Comparison of ENCODE assay signal across 21 cellular contexts in genomic region chr17:81907219-81908145, GRCh38. TPM values are rescaled to one million over a fixed set of nuclear protein-coding genes. Genes with fewer than 3 reads are reported as not detected.
A peak's percentile ranks its signal among the peaks of the same experiment; 100 is the strongest.
DNase-seq lines count a peak whose midpoint lies in the region; ATAC-seq and TF ChIP-seq lines count a peak whose summit lies in the region.
"Had no signal": no experiment of that assay in that cellular context is flagged by ENCODE, and none has a peak within 500 bp of the region (broad histone marks: within the 10 kb centered on the region; RNA-seq: fewer than 3 reads in every experiment).

No MANE protein-coding gene starts in this region.

- H3K27ac ChIP-seq in DOHH2 (ENCODE audit: low read depth, low read length) (no peak overlapping the region), osteoblast (ENCODE audit: low read depth, low read length) (no peak overlapping the region), coronary artery (no peak overlapping the region)
- H3K27ac ChIP-seq: breast epithelium, sigmoid colon had no signal

- no peak overlapping the region for H3K27ac Mint-ChIP-seq in effector memory CD8-positive, alpha-beta T cell
- H3K27ac Mint-ChIP-seq: activated T-cell treated with anti-CD3 and anti-CD28 coated beads, Interleukin-2, amount 50 U/mL, for 24 hours; nephron had no signal

- H2AFZ ChIP-seq in osteoblast (ENCODE audit: low read length), result no peak overlapping the region

- no peaks in the 10 kb centered on the region for H3K9me2 ChIP-seq in DOHH2 (replicated peaks; ENCODE audit: control insufficient read depth, low read length)

- H3K9me3 Mint-ChIP-seq in effector memory CD8-positive, alpha-beta T cell, result no peaks in the 10 kb centered on the region
- H3K9me3 Mint-ChIP-seq: activated T-cell treated with anti-CD3 and anti-CD28 coated beads, Interleukin-2, amount 50 U/mL, for 24 hours; nephron had no signal

- no peak for ATAC-seq in effector memory CD8-positive, alpha-beta T cell (replicated peaks)

- H4K20me1 ChIP-seq in DOHH2 (ENCODE audit: control insufficient read depth, insufficient read depth, low read depth, low read length), result no peaks in the 10 kb centered on the region; the same call in 1 of the 2 replicates
- peaks cover 15% of the 10 kb centered on the region for H4K20me1 ChIP-seq in osteoblast (ENCODE audit: insufficient read depth, low read length)

- H3K36me3 ChIP-seq in DOHH2 (ENCODE audit: control insufficient read depth, low read length), result peaks cover 63% of the 10 kb centered on the region
- H3K36me3 ChIP-seq in osteoblast (ENCODE audit: insufficient read depth, low read length), result peaks cover 9% of the 10 kb centered on the region
- H3K36me3 ChIP-seq: breast epithelium had no signal

- TF ChIP-seq CTCF in DOHH2 (IDR thresholded peaks at IDR 0.05; ENCODE audit: low read depth, low read length, poor library complexity, severe bottlenecking) (peak; percentile 37), HFF-Myc (IDR thresholded peaks at IDR 0.05; ENCODE audit: low read depth, low read length, missing control alignments) (peak; percentile 0), osteoblast (IDR thresholded peaks at IDR 0.05; ENCODE audit: extremely low read depth, low read depth, low read length) (peak; percentile 13), coronary artery (IDR thresholded peaks at IDR 0.05) (no peak)

- no peaks in the 10 kb centered on the region for H3K27me3 Mint-ChIP-seq in effector memory CD8-positive, alpha-beta T cell
- H3K27me3 Mint-ChIP-seq: activated T-cell treated with anti-CD3 and anti-CD28 coated beads, Interleukin-2, amount 50 U/mL, for 24 hours had no signal

- H3K4me3 Mint-ChIP-seq in effector memory CD8-positive, alpha-beta T cell, result no peak overlapping the region
- H3K4me3 Mint-ChIP-seq: activated T-cell treated with anti-CD3 and anti-CD28 coated beads, Interleukin-2, amount 50 U/mL, for 24 hours; nephron had no signal

- peaks cover 17% of the 10 kb centered on the region for H3K4me1 ChIP-seq in DOHH2 (ENCODE audit: control insufficient read depth, low read length)
- H3K4me1 ChIP-seq in osteoblast (ENCODE audit: insufficient read depth, low read length), result peaks cover 5% of the 10 kb centered on the region

- H3K27me3 ChIP-seq in DOHH2 (ENCODE audit: control insufficient read depth, low read length) (no peaks in the 10 kb centered on the region), osteoblast (ENCODE audit: insufficient read depth, low read length) (no peaks in the 10 kb centered on the region)
- H3K27me3 ChIP-seq: breast epithelium had no signal

- H3F3A ChIP-seq in DOHH2 (ENCODE audit: control insufficient read depth, insufficient read depth), result peaks cover 6% of the 10 kb centered on the region; the same call in 1 of the 2 replicates

- H3K79me2 ChIP-seq in DOHH2 (ENCODE audit: control insufficient read depth, low read length) (peaks cover 17% of the 10 kb centered on the region), osteoblast (ENCODE audit: insufficient read depth, low read length) (peaks cover 12% of the 10 kb centered on the region)

- H3K36me3 Mint-ChIP-seq in effector memory CD8-positive, alpha-beta T cell (ENCODE audit: insufficient read depth), result peaks cover 16% of the 10 kb centered on the region

- no peak overlapping the region for H3K4me2 ChIP-seq in DOHH2 (ENCODE audit: low read length)
- no peak overlapping the region for H3K4me2 ChIP-seq in osteoblast (ENCODE audit: insufficient read depth, low read length)

- H3K9me3 ChIP-seq in DOHH2 (ENCODE audit: control insufficient read depth, insufficient read depth, low read length) (no peaks in the 10 kb centered on the region), osteoblast (ENCODE audit: low read depth, low read length) (no peaks in the 10 kb centered on the region)
- H3K9me3 ChIP-seq: breast epithelium, sigmoid colon had no signal

- no peak for DNase-seq in HFF-Myc (ENCODE audit: extremely low read depth, low read depth)
- DNase-seq in cerebellar cortex (ENCODE audit: low spot score), result peak; percentile 78
- DNase-seq in osteoblast (ENCODE audit: insufficient read length, low spot score, missing footprints), result no peak
- no peak for DNase-seq in effector memory CD8-positive, alpha-beta T cell
- DNase-seq in stimulated activated CD4-positive, alpha-beta T cell treated with anti-CD3 and anti-CD28 coated beads, Interleukin-12 subunit alpha, Interleukin-12 subunit beta, amount 100 ng/mL, for 4 hours, result no peak
- no peak for DNase-seq in coronary artery (ENCODE audit: low spot score)
- DNase-seq: activated CD4-positive, CD25-positive, alpha-beta regulatory T cell treated with anti-CD3 and anti-CD28 coated beads, Interleukin-2, amount 50 U/mL, for 72 hours; activated CD8-positive, alpha-beta memory T cell treated with anti-CD3 and anti-CD28 coated beads for 24 hours; activated naive CD4-positive, alpha-beta T cell; activated T-cell treated with anti-CD3 and anti-CD28 coated beads, Interleukin-2, amount 50 U/mL, for 24 hours; dermis blood vessel endothelial cell; GDM1; NCI-H1092 treated with DMSO at 0.1 percent for 48 hours; NCI-H2029; NCI-H446; NK-92 treated with Interleukin-12 subunit alpha and Interleukin-12 subunit beta, amount 100 ng/mL, for 24 hours; sigmoid colon; T1000 had no signal

- no peak overlapping the region for H3K4me3 ChIP-seq in DOHH2 (ENCODE audit: low read length)
- H3K4me3 ChIP-seq in HFF-Myc (replicated peaks; ENCODE audit: low read depth, low read length), result no peak overlapping the region
- H3K4me3 ChIP-seq in osteoblast (ENCODE audit: insufficient read depth, low read length), result no peak overlapping the region
- H3K4me3 ChIP-seq in coronary artery, result no peak overlapping the region
- H3K4me3 ChIP-seq: breast epithelium, sigmoid colon had no signal

- peaks cover 8% of the 10 kb centered on the region in 2 donors for H3K4me1 Mint-ChIP-seq in effector memory CD8-positive, alpha-beta T cell (ENCODE audit: low read depth in 2 of 2)
- H3K4me1 Mint-ChIP-seq: nephron had no signal

RNA-seq across cellular contexts. Expression of gene PCYT2, which starts 3.7 kb away (rescaled TPM):
- total RNA-seq in osteoblast, result 61.6 and 67.0 TPM in 2 replicates

RNA-seq across cellular contexts. Expression of gene NPB, which starts 5.4 kb away (rescaled TPM):
- total RNA-seq in osteoblast, result under 0.01 TPM in 1 of 2 replicates, not detected in the other
- total RNA-seq: dermis blood vessel endothelial cell had no signal

RNA-seq across cellular contexts. Expression of gene SIRT7, which starts 10.5 kb away (rescaled TPM):
- total RNA-seq in osteoblast, result 15.0 and 22.1 TPM in 2 replicates

RNA-seq across cellular contexts. Expression of gene ANAPC11, which starts 16.0 kb away (rescaled TPM):
- total RNA-seq in osteoblast, result 105 and 123 TPM in 2 replicates

RNA-seq across cellular contexts. Expression of gene ALYREF, which starts 16.1 kb away (rescaled TPM):
- total RNA-seq in osteoblast, result 58.0 and 60.1 TPM in 2 replicates
